In genomic region chr16:22317625-22318024, GRCh38 we compare ENCODE assay signal across 14 cellular contexts.
"Had no signal": no experiment of that assay in that cellular context is flagged by ENCODE, and none has a peak within 500 bp of the region (broad histone marks: within the 10 kb centered on the region; RNA-seq: fewer than 3 reads in every experiment).

No MANE protein-coding gene starts in this region.

- H3K4me1 Mint-ChIP-seq: neural progenitor cell had no signal

- H3K9me3 ChIP-seq: gastroesophageal sphincter, ovary, vagina had no signal

- H3K27me3 Mint-ChIP-seq: activated CD4-positive, alpha-beta memory T cell treated with anti-CD3 and anti-CD28 coated beads, Interleukin-2, amount 10 ng/mL, durations not matched to agents 7 days and 5 days; T-cell had no signal

- H3K4me1 ChIP-seq: neural progenitor cell had no signal

- H3K27me3 ChIP-seq: gastroesophageal sphincter, neural progenitor cell, ovary, vagina had no signal

- DNase-seq: activated CD4-positive, alpha-beta memory T cell treated with anti-CD3 and anti-CD28 coated beads, Interleukin-2, amount 10 ng/mL, durations not matched to agents 7 days and 5 days; activated CD4-positive, CD25-positive, alpha-beta regulatory T cell treated with anti-CD3 and anti-CD28 coated beads, Interleukin-2, amount 50 U/mL, for 72 hours; cerebellar nuclear complex; dermis blood vessel endothelial cell; erythroblast; ovary; stimulated activated CD4-positive, alpha-beta T cell treated with anti-CD3 and anti-CD28 coated beads, Interleukin-12 subunit alpha, Interleukin-12 subunit beta, amount 100 ng/mL, for 4 hours; stimulated activated CD4-positive, alpha-beta T cell treated with anti-CD3 and anti-CD28 coated beads, Interleukin-2, amount 100 ng/mL, for 24 hours; T1000 had no signal

- H3K4me3 ChIP-seq: gastroesophageal sphincter, neural progenitor cell, ovary, vagina had no signal

- ATAC-seq: gastroesophageal sphincter had no signal

- H3K4me3 Mint-ChIP-seq: activated CD4-positive, alpha-beta memory T cell treated with anti-CD3 and anti-CD28 coated beads, Interleukin-2, amount 10 ng/mL, durations not matched to agents 7 days and 5 days; neural progenitor cell; stimulated activated effector memory CD8-positive, alpha-beta T cell treated with anti-CD3 and anti-CD28 coated beads, Interleukin-12 subunit alpha, Interleukin-12 subunit beta, amount 100 ng/mL, for 72 hours; T-cell had no signal

- H3K36me3 ChIP-seq: neural progenitor cell, ovary had no signal

- H3K9me3 Mint-ChIP-seq: activated CD4-positive, alpha-beta memory T cell treated with anti-CD3 and anti-CD28 coated beads, Interleukin-2, amount 10 ng/mL, durations not matched to agents 7 days and 5 days; neural progenitor cell; stimulated activated effector memory CD8-positive, alpha-beta T cell treated with anti-CD3 and anti-CD28 coated beads, Interleukin-12 subunit alpha, Interleukin-12 subunit beta, amount 100 ng/mL, for 72 hours; T-cell had no signal

- H3K27ac Mint-ChIP-seq: activated CD4-positive, alpha-beta memory T cell treated with anti-CD3 and anti-CD28 coated beads, Interleukin-2, amount 10 ng/mL, durations not matched to agents 7 days and 5 days; neural progenitor cell; stimulated activated effector memory CD8-positive, alpha-beta T cell treated with anti-CD3 and anti-CD28 coated beads, Interleukin-12 subunit alpha, Interleukin-12 subunit beta, amount 100 ng/mL, for 72 hours had no signal

- H3K27ac ChIP-seq: gastroesophageal sphincter, neural progenitor cell, ovary, vagina had no signal
